Comparison of ENCODE assay signal across 11 cellular contexts in genomic region chr19:56155124-56155687, GRCh38. TPM values are rescaled to one million over a fixed set of nuclear protein-coding genes. Genes with fewer than 3 reads are reported as not detected.
DNase-seq lines count a peak whose midpoint lies in the region; ATAC-seq, FAIRE-seq and TF ChIP-seq lines count a peak whose summit lies in the region.
"Had no signal": no experiment of that assay in that cellular context is flagged by ENCODE, and none has a peak within 500 bp of the region (broad histone marks: within the 10 kb centered on the region; RNA-seq: fewer than 3 reads in every experiment).

No MANE protein-coding gene starts in this region.

- CTCF ChIA-PET in CD8-positive, alpha-beta T cell (lab: Charles Lee), result interaction anchor here (0.7 to 2.0 kb wide), 4 partner anchors 13 to 89 kb away, joined by 3 to 6 read pairs (median 4); no protein-coding TSS in a partner anchor

- TF ChIP-seq CTCF in CD8-positive, alpha-beta T cell (IDR thresholded peaks at IDR 0.05), result peak; percentile 13
- TF ChIP-seq CTCF in HFF-Myc (IDR thresholded peaks at IDR 0.05; ENCODE audit: low read depth, low read length, missing control alignments), result peak; percentile 48
- TF ChIP-seq CTCF in liver (IDR thresholded peaks at IDR 0.05; ENCODE audit: low read depth, low read length, missing input control), result peak; percentile 19

- TF ChIP-seq POLR2A in H54 (IDR thresholded peaks at IDR 0.05; ENCODE audit: low read depth, low read length), result no peak

- no peak overlapping the region for H3K9ac ChIP-seq in liver (ENCODE audit: low read depth in 1 of 2, low read length in 2 of 2)

- peak in 1 of 2 donors; percentile 73 for TF ChIP-seq RAD21 in liver (IDR thresholded peaks at IDR 0.05)

- H3K4me1 ChIP-seq in CD8-positive, alpha-beta T cell (ENCODE audit: insufficient read depth, low read length), result no peaks in the 10 kb centered on the region
- H3K4me1 ChIP-seq in liver (ENCODE audit: control insufficient read depth in 4 of 4, insufficient read depth in 4 of 4, low read length in 3 of 4), result peaks cover 0 to 18% (median 15%) of the 10 kb centered on the region in 4 donors
- H3K4me1 ChIP-seq: ascending aorta had no signal

- no peaks in the 10 kb centered on the region for H3K9me3 ChIP-seq in CD8-positive, alpha-beta T cell (ENCODE audit: low read length)
- no peaks in the 10 kb centered on the region for H3K9me3 ChIP-seq in liver (ENCODE audit: control insufficient read depth in 4 of 4, low read length in 3 of 4)
- H3K9me3 ChIP-seq: ascending aorta had no signal

- no peak for ATAC-seq in CD8-positive, alpha-beta T cell
- no peak for ATAC-seq in HG02885 (IDR thresholded peaks at IDR 0.05; ENCODE audit: poor library complexity, unreplicated experiment)

- peaks cover 13% of the 10 kb centered on the region for H3K36me3 ChIP-seq in CD8-positive, alpha-beta T cell (ENCODE audit: insufficient read depth, low read length)
- H3K36me3 ChIP-seq in liver (ENCODE audit: control insufficient read depth in 4 of 4, insufficient read depth in 3 of 4, low read depth in 1 of 4, low read length in 3 of 4), result peaks cover 5 to 38% (median 12%) of the 10 kb centered on the region in 4 donors

- peaks cover 17% of the 10 kb centered on the region for H3K4me1 Mint-ChIP-seq in CD8-positive, alpha-beta T cell (ENCODE audit: low read depth)

- no peak overlapping the region for H3K27ac Mint-ChIP-seq in CD8-positive, alpha-beta T cell

- H3K36me3 Mint-ChIP-seq in CD8-positive, alpha-beta T cell, result peaks cover 57% of the 10 kb centered on the region

- no peak overlapping the region for H3K4me3 ChIP-seq in CD8-positive, alpha-beta T cell (ENCODE audit: low read depth, low read length)
- H3K4me3 ChIP-seq in HFF-Myc (replicated peaks; ENCODE audit: low read depth, low read length) (no peak overlapping the region), liver (ENCODE audit: low read depth in 1 of 3, low read length in 3 of 3) (no peak overlapping the region)
- H3K4me3 ChIP-seq: ascending aorta had no signal

- H3K4me3 Mint-ChIP-seq in CD8-positive, alpha-beta T cell, result no peak overlapping the region

- H3K27me3 Mint-ChIP-seq in CD8-positive, alpha-beta T cell (ENCODE audit: low read depth), result no peaks in the 10 kb centered on the region

- H3K27ac ChIP-seq in CD8-positive, alpha-beta T cell (ENCODE audit: low read depth, low read length), result no peak overlapping the region
- H3K27ac ChIP-seq in liver (ENCODE audit: low read depth in 1 of 2, low read length in 2 of 2), result no peak overlapping the region
- H3K27ac ChIP-seq: ascending aorta had no signal

- 84% methylated on average over 17 of the region's 17 CpGs for WGBS in liver

- intact Hi-C loops in CD8-positive, alpha-beta T cell (cut with DNase I, micrococcal nuclease), result no loop called here

- DNase-seq in CD8-positive, alpha-beta T cell, result no peak
- DNase-seq in HFF-Myc (ENCODE audit: extremely low read depth, low read depth) (no peak), cerebellar cortex (ENCODE audit: low spot score) (peak; percentile 33), glomerular visceral epithelial cell (ENCODE audit: extremely low spot score) (no peak), putamen (ENCODE audit: low spot score) (no peak), H54 (ENCODE audit: insufficient read length, low spot score) (no peak)
- DNase-seq: NCI-H1105 had no signal

- FAIRE-seq in H54 (lab: Jason Lieb, UNC), result no peak

- H3K27me3 ChIP-seq in CD8-positive, alpha-beta T cell (ENCODE audit: insufficient read depth, low read length), result no peaks in the 10 kb centered on the region
- no peaks in the 10 kb centered on the region for H3K27me3 ChIP-seq in liver (ENCODE audit: control insufficient read depth in 4 of 4, insufficient read depth in 4 of 4, low read length in 3 of 4)
- H3K27me3 ChIP-seq: ascending aorta had no signal

- no peaks in the 10 kb centered on the region for H3K9me3 Mint-ChIP-seq in CD8-positive, alpha-beta T cell

- POLR2A ChIA-PET in CD8-positive, alpha-beta T cell (lab: Charles Lee), result no interaction called here

TF ChIP-seq in liver, 16 proteins besides CTCF, POLR2A, EP300 and RAD21:
- no peak for TF ChIP-seq HNF4A (conservative IDR thresholded peaks at IDR 0.05)
- TF ChIP-seq ZBTB33 (IDR thresholded peaks at IDR 0.05), result no peak
- no peak for TF ChIP-seq FOXA1 (IDR thresholded peaks at IDR 0.05)

RNA-seq across cellular contexts. Expression of gene ZNF444, which starts 14.1 kb away (rescaled TPM):
- 10 to 100 TPM; 17.2 to 18.6 TPM for total RNA-seq in CD8-positive, alpha-beta T cell
- 10 to 100 TPM; 16.0 to 26.1 TPM for total RNA-seq in liver
- polyA plus RNA-seq in liver, result 10 to 100 TPM in 1 of 2 donors, 1 to 10 TPM in 1; 6.1 to 30.4 TPM

RNA-seq across cellular contexts. Expression of gene GALP, which starts 20.6 kb away (rescaled TPM):
- not detected for total RNA-seq in CD8-positive, alpha-beta T cell
- not detected for total RNA-seq in liver
- under 1 TPM; 0.08 to 0.63 TPM for polyA plus RNA-seq in liver
- total RNA-seq: ascending aorta, lower leg skin had no signal

RNA-seq across cellular contexts. Expression of gene ZNF787, which starts 34.1 kb away (rescaled TPM):
- total RNA-seq in CD8-positive, alpha-beta T cell, result 10 to 100 TPM; 10.2 to 10.8 TPM
- total RNA-seq in liver, result 10 to 100 TPM; 17.6 to 23.6 TPM
- polyA plus RNA-seq in liver, result 10 to 100 TPM in 1 of 2 donors, 1 to 10 TPM in 1; 2.9 to 20.1 TPM

RNA-seq across cellular contexts. Expression of gene ZSCAN5B, which starts 42.4 kb away (rescaled TPM):
- total RNA-seq in CD8-positive, alpha-beta T cell, result not detected
- under 1 TPM in 1 of 2 donors, not detected in 1; 0.08 TPM for total RNA-seq in liver
- polyA plus RNA-seq in liver, result not detected
- total RNA-seq: ascending aorta, lower leg skin had no signal

RNA-seq across cellular contexts. Expression of gene ZSCAN5C, which starts 46.9 kb away (rescaled TPM):
- not detected for total RNA-seq in CD8-positive, alpha-beta T cell
- not detected for total RNA-seq in liver
- polyA plus RNA-seq in liver, result not detected
- total RNA-seq: ascending aorta, lower leg skin had no signal
